Comparison of ENCODE assay signal across 14 cellular contexts in genomic region chr2:170222298-170222697, GRCh38. TPM values are rescaled to one million over a fixed set of nuclear protein-coding genes. Genes with fewer than 3 reads are reported as not detected.
A peak's percentile ranks its signal among the peaks of the same experiment; 100 is the strongest.
DNase-seq lines count a peak whose midpoint lies in the region; TF ChIP-seq lines count a peak whose summit lies in the region.
"Had no signal": no experiment of that assay in that cellular context is flagged by ENCODE, and none has a peak within 500 bp of the region (broad histone marks: within the 10 kb centered on the region; RNA-seq: fewer than 3 reads in every experiment).

No MANE protein-coding gene starts in this region.

- no peaks in the 10 kb centered on the region for H3K36me3 Mint-ChIP-seq in HFFc6 (ENCODE audit: low read depth)
- H3K36me3 Mint-ChIP-seq: activated CD4-positive, alpha-beta memory T cell treated with anti-CD3 and anti-CD28 coated beads for 36 hours had no signal

- peak overlapping the region; percentile 31; the same call in 1 of the 2 replicates for H3K9ac ChIP-seq in iPS-20b (ENCODE audit: low read depth, low read length)
- H3K9ac ChIP-seq: KMS-11 had no signal

- H3K27me3 Mint-ChIP-seq in HFFc6 (ENCODE audit: insufficient read depth) = peaks cover 4% of the 10 kb centered on the region
- H3K27me3 Mint-ChIP-seq: activated CD4-positive, alpha-beta memory T cell treated with anti-CD3 and anti-CD28 coated beads for 36 hours had no signal

- no peaks in the 10 kb centered on the region for H3K9me3 ChIP-seq in AG04450 (ENCODE audit: control insufficient read depth, insufficient read depth, low read length)
- H3K9me3 ChIP-seq in iPS-20b (ENCODE audit: insufficient read depth, low read depth, low read length) = no peaks in the 10 kb centered on the region
- H3K9me3 ChIP-seq: BE2C had no signal

- H3K4me3 ChIP-seq in AG04450 (ENCODE audit: low read depth, low read length) = no peak overlapping the region
- H3K4me3 ChIP-seq in iPS-20b (ENCODE audit: low read length) = no peak overlapping the region

- peaks cover 32% of the 10 kb centered on the region for H3K4me1 Mint-ChIP-seq in HFFc6 (ENCODE audit: low read depth)

- H3K27ac Mint-ChIP-seq in HFFc6 = peak overlapping the region; percentile 91
- H3K27ac Mint-ChIP-seq: activated CD4-positive, alpha-beta memory T cell treated with anti-CD3 and anti-CD28 coated beads for 36 hours had no signal

- POLR2A ChIA-PET in AG04450 (lab: Yijun Ruan, JAX) = interaction anchor here (1.2 kb wide), 1 partner anchor 604 kb away, joined by 3 read pairs; no protein-coding TSS in a partner anchor

- no peaks in the 10 kb centered on the region for H3K9me3 Mint-ChIP-seq in HFFc6
- H3K9me3 Mint-ChIP-seq: activated CD4-positive, alpha-beta memory T cell treated with anti-CD3 and anti-CD28 coated beads for 36 hours had no signal

- H3K4me1 ChIP-seq in iPS-20b (ENCODE audit: insufficient read depth, low read length) = peaks cover 19% of the 10 kb centered on the region
- H3K4me1 ChIP-seq: BE2C had no signal

- peak overlapping the region; percentile 64; the same call in 1 of the 2 replicates for H3K4me3 Mint-ChIP-seq in HFFc6
- H3K4me3 Mint-ChIP-seq: activated CD4-positive, alpha-beta memory T cell treated with anti-CD3 and anti-CD28 coated beads for 36 hours had no signal

- CTCF ChIA-PET in AG04450 (lab: Charles Lee) = interaction anchor here (0.6 to 1.2 kb wide), 3 partner anchors 10 to 351 kb away, joined by 3 read pairs; no protein-coding TSS in a partner anchor

- DNase-seq in AG04450 (ENCODE audit: low read depth, low spot score) (peak; percentile 10), HFFc6 (no peak), astrocyte of the hippocampus (ENCODE audit: low read depth, low spot score) (peak; percentile 17), NCI-H187 (lab: John Stamatoyannopoulos, UW) (no peak), NCI-H526 treated with DMSO at 0.1 percent for 48 hours (lab: John Stamatoyannopoulos, UW) (no peak), NCI-H1105 treated with DMSO at 0.1 percent for 48 hours (lab: John Stamatoyannopoulos, UW) (no peak), T1000 (lab: John Stamatoyannopoulos, UW) (no peak)
- DNase-seq: activated CD4-positive, alpha-beta memory T cell treated with anti-CD3 and anti-CD28 coated beads for 36 hours; activated effector memory CD4-positive, alpha-beta T cell treated with Interleukin-2 at 50 U/mL for 16 hours; BE2C; stimulated activated CD4-positive, alpha-beta T cell treated with anti-CD3 and anti-CD28 coated beads, Interleukin-4, amount 100 ng/mL, for 24 hours; stimulated activated naive CD4-positive, alpha-beta T cell treated with Interleukin-2 at 50 U/mL for 16 hours had no signal

- H3K36me3 ChIP-seq in iPS-20b (ENCODE audit: insufficient read depth, low read depth, low read length) = no peaks in the 10 kb centered on the region
- H3K36me3 ChIP-seq: BE2C had no signal

- H3K27ac ChIP-seq in AG04450 (ENCODE audit: low read depth, low read length) (peak overlapping the region; percentile 34), iPS-20b (ENCODE audit: low read length) (peak overlapping the region; percentile 20)
- H3K27ac ChIP-seq: KMS-11 had no signal

- TF ChIP-seq CTCF in AG04450 (IDR thresholded peaks at IDR 0.05; ENCODE audit: low read depth, low read length) (no peak), HFFc6 (IDR thresholded peaks at IDR 0.05) (no peak)

- no peaks in the 10 kb centered on the region for H3K27me3 ChIP-seq in AG04450 (ENCODE audit: control insufficient read depth, insufficient read depth, low read length)
- H3K27me3 ChIP-seq in iPS-20b (ENCODE audit: insufficient read depth, low read length) = no peaks in the 10 kb centered on the region
- H3K27me3 ChIP-seq: BE2C had no signal

RNA-seq across cellular contexts. Expression of gene MYO3B, which starts 44.4 kb away (rescaled TPM):
- 0.09 and 0.10 TPM in 2 replicates for polyA plus RNA-seq in AG04450 (2011; rRNA removed)
- 0.14 and 0.22 TPM in 2 replicates for polyA minus RNA-seq in AG04450 (2011; rRNA and poly(A)+ RNA removed)
- not detected for total RNA-seq in HFFc6 (2021; fragmentation: NEBNext Ultra II Directional; extraction: Animal tissue kit (Norgen Biotek cat#: 25700))

Comparison
In these comparisons a context has a peak if more than half of its experiments do, and no peak if none do; other contexts are left out.
1. DNase-seq: peak in AG04450 (single experiment) and astrocyte of the hippocampus (single experiment); none in HFFc6 (single experiment), NCI-H187 (0 of 2), NCI-H526 treated with DMSO at 0.1 percent for 48 hours (single experiment), NCI-H1105 treated with DMSO at 0.1 percent for 48 hours (single experiment) and T1000 (single experiment).